ENCODE assay signal across 10 cellular contexts in genomic region chr10:14670551-14671240, GRCh38.
DNase-seq lines count a peak whose midpoint lies in the region; ATAC-seq and TF ChIP-seq lines count a peak whose summit lies in the region.
"Had no signal": no experiment of that assay in that cellular context is flagged by ENCODE, and none has a peak within 500 bp of the region (broad histone marks: within the 10 kb centered on the region; RNA-seq: fewer than 3 reads in every experiment).

No MANE protein-coding gene starts in this region.

- peak; percentile 44 for ATAC-seq in Right ventricle myocardium inferior
- ATAC-seq: stimulated activated naive B cell treated with anti-CD40 and anti-IgM and Interleukin-4, amounts not matched to agents 10 μg/mL and 1 μg/mL and 100 μg/mL, for 72 hours had no signal

- TF ChIP-seq CTCF in endothelial cell (IDR thresholded peaks at IDR 0.05; ENCODE audit: unreplicated experiment), result no peak

- peaks cover 23% of the 10 kb centered on the region for H3K4me1 Mint-ChIP-seq in endothelial cell (ENCODE audit: unreplicated experiment)

- no peaks in the 10 kb centered on the region for H3K36me3 Mint-ChIP-seq in endothelial cell (ENCODE audit: low read depth, unreplicated experiment)

- no peaks in the 10 kb centered on the region for H3K27me3 Mint-ChIP-seq in endothelial cell (ENCODE audit: unreplicated experiment)
- H3K27me3 Mint-ChIP-seq: stimulated activated naive B cell treated with anti-CD40 and anti-IgM and Interleukin-4, amounts not matched to agents 10 μg/mL and 1 μg/mL and 100 μg/mL, for 72 hours had no signal

- peak overlapping the region; percentile 51 for H3K4me3 Mint-ChIP-seq in endothelial cell (ENCODE audit: unreplicated experiment)
- H3K4me3 Mint-ChIP-seq: stimulated activated naive B cell treated with anti-CD40 and anti-IgM and Interleukin-4, amounts not matched to agents 10 μg/mL and 1 μg/mL and 100 μg/mL, for 72 hours had no signal

- DNase-seq in Right ventricle myocardium inferior (ENCODE audit: missing footprints) (no peak), cardiac septum (ENCODE audit: low spot score) (no peak), endothelial cell (ENCODE audit: low spot score) (no peak), mucosa of gallbladder (ENCODE audit: low spot score) (peak; percentile 30), activated T-cell treated with anti-CD3 and anti-CD28 coated beads for 4 hours (no peak), NCI-H526 (lab: John Stamatoyannopoulos, UW) (no peak), NCI-H524 treated with DMSO at 0.1 percent for 48 hours (lab: John Stamatoyannopoulos, UW) (no peak)
- no peak for DNase-seq in stimulated activated CD4-positive, alpha-beta T cell treated with anti-CD3 and anti-CD28 coated beads, Interleukin-4, amount 100 ng/mL, for 24 hours
- DNase-seq: NK-92 treated with Interleukin-12 subunit alpha and Interleukin-12 subunit beta, amount 100 ng/mL, for 24 hours; stimulated activated naive B cell treated with anti-CD40 and anti-IgM and Interleukin-4, amounts not matched to agents 10 μg/mL and 1 μg/mL and 100 μg/mL, for 72 hours had no signal

- no peaks in the 10 kb centered on the region for H3K9me3 Mint-ChIP-seq in endothelial cell (ENCODE audit: unreplicated experiment)

- H3K27ac Mint-ChIP-seq in endothelial cell (ENCODE audit: unreplicated experiment), result no peak overlapping the region
- H3K27ac Mint-ChIP-seq: stimulated activated naive B cell treated with anti-CD40 and anti-IgM and Interleukin-4, amounts not matched to agents 10 μg/mL and 1 μg/mL and 100 μg/mL, for 72 hours had no signal

- intact Hi-C loops in Right ventricle myocardium inferior (cut with DNase I), result no loop called here
- intact Hi-C loops in cardiac septum (cut with DNase I), result no loop called here
